In the genomic region with DNA sequence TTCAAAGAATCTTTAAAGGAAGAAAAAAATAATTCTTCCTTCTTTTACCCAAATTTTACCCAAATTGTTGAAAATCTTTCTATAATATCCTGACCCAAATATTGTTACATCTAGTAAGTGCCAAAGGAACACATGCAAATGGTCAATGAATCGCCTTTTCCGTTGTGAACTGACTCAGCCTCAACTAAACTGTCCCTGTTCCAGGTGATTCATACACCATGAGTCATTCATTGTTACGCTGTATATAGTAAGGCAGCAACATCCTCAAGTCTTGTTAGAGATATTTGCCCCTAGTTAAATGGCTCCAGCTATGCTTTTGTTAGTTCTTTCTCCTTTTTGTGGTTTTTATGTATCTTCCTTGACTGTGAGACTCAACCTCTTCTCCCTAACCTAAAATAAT, we compare ENCODE assay signal across 9 cellular contexts. TPM values are rescaled to one million over a fixed set of nuclear protein-coding genes. Genes with fewer than 3 reads are reported as not detected.
DNase-seq lines count a peak whose midpoint lies in the region; ATAC-seq and TF ChIP-seq lines count a peak whose summit lies in the region.
"Had no signal": no experiment of that assay in that cellular context is flagged by ENCODE, and none has a peak within 500 bp of the region (broad histone marks: within the 10 kb centered on the region; RNA-seq: fewer than 3 reads in every experiment).

No MANE protein-coding gene starts in this region.

- CTCF ChIA-PET in A673 (lab: Charles Lee): no interaction called here
- CTCF ChIA-PET in activated CD4-positive, alpha-beta memory T cell treated with anti-CD3 and anti-CD28 coated beads, Interleukin-2, amount 10 ng/mL, durations not matched to agents 7 days and 5 days (lab: Charles Lee): interaction anchor here (0.9 to 3.3 kb wide), 6 partner anchors 44 to 741 kb away, joined by 3 to 23 read pairs (median 5); no protein-coding TSS in a partner anchor

- TF ChIP-seq EP300 in stomach (IDR thresholded peaks at IDR 0.05): no peak

- H3K27me3 ChIP-seq in A673 (replicated peaks; ENCODE audit: insufficient read depth, low read depth, low read length, poor library complexity) (no peaks in the 10 kb centered on the region), stomach (no peaks in the 10 kb centered on the region)
- H3K27me3 ChIP-seq: tibial artery had no signal

- ATAC-seq in GM18519 (IDR thresholded peaks at IDR 0.05; ENCODE audit: low FRiP score, unreplicated experiment) (peak; percentile 70), HG03521 (IDR thresholded peaks at IDR 0.05; ENCODE audit: unreplicated experiment) (peak; percentile 33), left cardiac atrium (peak; percentile 49 to 92), GM19328 (IDR thresholded peaks at IDR 0.05; ENCODE audit: unreplicated experiment) (no peak)

- no peaks in the 10 kb centered on the region for H3K36me3 ChIP-seq in A673 (ENCODE audit: insufficient read depth, low read length, poor library complexity, severe bottlenecking)
- H3K36me3 ChIP-seq in stomach: peaks cover 19 to 39% (median 25%) of the 10 kb centered on the region in 4 donors

- POLR2A ChIA-PET in A673 (lab: Charles Lee; ENCODE audit: low non-redundant PET): no interaction called here
- POLR2A ChIA-PET in activated CD4-positive, alpha-beta memory T cell treated with anti-CD3 and anti-CD28 coated beads, Interleukin-2, amount 10 ng/mL, durations not matched to agents 7 days and 5 days (lab: Charles Lee): interaction anchor here (1.0 to 2.0 kb wide), 4 partner anchors 9 to 353 kb away, joined by 3 to 9 read pairs (median 4); partner anchors contain the start of gene PTGER4

- 11 to 19% (median 18%) methylated on average over 3 of the region's 3 CpGs for WGBS in stomach, 5 donors

- intact Hi-C loops in A673 (cut with micrococcal nuclease; ENCODE audit: unreplicated experiment) (loop anchor here (10.0 kb wide), 2 partner anchors 305 to 525 kb away; no protein-coding TSS in a partner anchor), left cardiac atrium (cut with DNase I) (loop anchor here (5.0 to 10.0 kb wide), 3 partner anchors 735 to 1112 kb away; no protein-coding TSS in a partner anchor), stomach (cut with DNase I; ENCODE audit: low total_unique reads) (no loop called here)

- no peaks in the 10 kb centered on the region for H3K9me3 Mint-ChIP-seq in activated CD4-positive, alpha-beta memory T cell treated with anti-CD3 and anti-CD28 coated beads, Interleukin-2, amount 10 ng/mL, durations not matched to agents 7 days and 5 days

- DNase-seq in A673 (ENCODE audit: low spot score) (peak; percentile 32), left cardiac atrium (no peak), stomach (no peak), NCI-H1417 (lab: John Stamatoyannopoulos, UW) (no peak)
- DNase-seq in activated CD4-positive, alpha-beta memory T cell treated with anti-CD3 and anti-CD28 coated beads, Interleukin-2, amount 10 ng/mL, durations not matched to agents 7 days and 5 days: peak; percentile 61

- TF ChIP-seq POLR2A in stomach (IDR thresholded peaks at IDR 0.05): no peak

- BruUV-seq in A673 (replicated peaks; lab: Mats Ljungman, UMichigan): no TSS peak

- peak overlapping the region; percentile 85 for H3K27ac Mint-ChIP-seq in activated CD4-positive, alpha-beta memory T cell treated with anti-CD3 and anti-CD28 coated beads, Interleukin-2, amount 10 ng/mL, durations not matched to agents 7 days and 5 days

- peaks cover 4% of the 10 kb centered on the region for H3K4me1 ChIP-seq in A673 (ENCODE audit: insufficient read depth, low read length, poor library complexity, severe bottlenecking)
- peaks cover 9 to 62% (median 39%) of the 10 kb centered on the region in 4 donors for H3K4me1 ChIP-seq in stomach

- H3K9me3 ChIP-seq in A673 (ENCODE audit: low read depth, low read length, poor library complexity, severe bottlenecking) (no peaks in the 10 kb centered on the region), stomach (no peaks in the 10 kb centered on the region)
- H3K9me3 ChIP-seq: tibial artery had no signal

- TF ChIP-seq CTCF in A673 (conservative IDR thresholded peaks at IDR 0.05; ENCODE audit: low read depth, low read length): no peak
- no peak for TF ChIP-seq CTCF in stomach (IDR thresholded peaks at IDR 0.05)

- H3K4me1 Mint-ChIP-seq in activated CD4-positive, alpha-beta memory T cell treated with anti-CD3 and anti-CD28 coated beads, Interleukin-2, amount 10 ng/mL, durations not matched to agents 7 days and 5 days: peaks cover 65% of the 10 kb centered on the region

- no peaks in the 10 kb centered on the region for H3K27me3 Mint-ChIP-seq in activated CD4-positive, alpha-beta memory T cell treated with anti-CD3 and anti-CD28 coated beads, Interleukin-2, amount 10 ng/mL, durations not matched to agents 7 days and 5 days

- no peak overlapping the region for H3K4me3 ChIP-seq in A673 (ENCODE audit: low read depth, low read length, poor library complexity, severe bottlenecking)
- H3K4me3 ChIP-seq in stomach: no peak overlapping the region
- H3K4me3 ChIP-seq: tibial artery had no signal

- H3K27ac ChIP-seq in A673 (ENCODE audit: low read depth, low read length, poor library complexity, severe bottlenecking) (no peak overlapping the region), stomach (peak overlapping the region in 4 of 5 donors; percentile 24 to 95 (median 50))

- no peak overlapping the region for H3K4me3 Mint-ChIP-seq in activated CD4-positive, alpha-beta memory T cell treated with anti-CD3 and anti-CD28 coated beads, Interleukin-2, amount 10 ng/mL, durations not matched to agents 7 days and 5 days

- peaks cover 78% of the 10 kb centered on the region for H3K36me3 Mint-ChIP-seq in activated CD4-positive, alpha-beta memory T cell treated with anti-CD3 and anti-CD28 coated beads, Interleukin-2, amount 10 ng/mL, durations not matched to agents 7 days and 5 days (ENCODE audit: low read depth)

RNA-seq across cellular contexts. Expression of gene PTGER4, which starts 9.7 kb away (rescaled TPM):
- total RNA-seq in A673 (2021): 2.1 and 2.5 TPM in 2 replicates
- total RNA-seq in activated CD4-positive, alpha-beta memory T cell treated with anti-CD3 and anti-CD28 coated beads, Interleukin-2, amount 10 ng/mL, durations not matched to agents 7 days and 5 days: 10 to 100 TPM; 51.0 to 54.1 TPM
- total RNA-seq in left cardiac atrium: 1 to 10 TPM; 6.0 to 7.4 TPM
- total RNA-seq in stomach: 10 to 100 TPM; 10.5 to 31.7 (median 18.4) TPM
- 10 to 100 TPM in 1 of 3 donors, 1 to 10 TPM in 2; 1.9 to 23.4 (median 7.5) TPM for polyA plus RNA-seq in stomach

Comparison
In these comparisons a context has a peak if more than half of its experiments do, and no peak if none do; other contexts are left out.
1. DNase-seq: peak in A673 (single experiment) and activated CD4-positive, alpha-beta memory T cell treated with anti-CD3 and anti-CD28 coated beads, Interleukin-2, amount 10 ng/mL, durations not matched to agents 7 days and 5 days (single experiment); none in left cardiac atrium (single experiment), stomach (single experiment) and NCI-H1417 (0 of 3).